In the genomic region with DNA sequence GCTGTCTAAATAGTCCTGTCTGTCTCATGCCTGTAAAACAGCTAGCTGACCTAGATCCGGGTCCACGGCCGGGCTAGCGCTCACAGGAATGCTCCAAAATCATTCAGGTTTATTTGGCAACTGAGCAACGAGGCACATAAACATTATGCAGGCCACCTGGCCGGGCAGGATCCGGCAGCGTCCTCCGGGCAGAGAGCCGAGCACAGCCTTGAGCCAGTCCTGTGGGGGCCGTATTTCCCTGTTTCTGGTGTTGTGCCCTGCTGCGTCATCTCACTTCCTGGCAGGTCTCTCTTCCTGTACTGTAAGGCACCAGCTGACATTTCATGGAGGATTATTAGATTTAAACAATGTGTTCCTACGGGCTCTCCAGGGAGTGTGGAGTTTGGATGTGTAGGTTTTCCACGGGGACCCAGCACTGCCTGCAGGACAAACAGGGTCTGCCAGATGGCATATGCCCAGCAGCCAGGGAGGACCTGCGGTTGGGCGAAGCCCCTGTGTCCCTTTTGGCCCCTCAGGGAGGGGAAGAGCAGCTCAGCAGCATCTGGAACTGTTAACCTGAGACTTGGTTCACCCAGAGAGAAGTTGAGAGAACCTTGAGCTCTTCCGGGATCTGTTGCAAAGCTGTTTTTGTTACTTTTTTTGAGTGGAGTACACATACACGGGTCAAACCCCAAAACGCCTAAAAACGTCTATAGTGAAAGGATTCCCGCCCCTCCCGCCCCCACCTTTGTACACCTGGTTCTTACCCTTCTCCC, we compare ENCODE assay signal across 8 cellular contexts. TPM values are rescaled to one million over a fixed set of nuclear protein-coding genes. Genes with fewer than 3 reads are reported as not detected.
A peak's percentile ranks its signal among the peaks of the same experiment; 100 is the strongest.
DNase-seq lines count a peak whose midpoint lies in the region; ATAC-seq and TF ChIP-seq lines count a peak whose summit lies in the region.

No MANE protein-coding gene starts in this region.

- POLR2A ChIA-PET in activated CD8-positive, alpha-beta T cell treated with anti-CD3 and anti-CD28 coated beads for 36 hours (lab: Charles Lee): no interaction called here

- peak overlapping the region in 1 of 2 donors; percentile 62 for H3K27ac ChIP-seq in aorta (ENCODE audit: low read depth in 1 of 2, low read length in 2 of 2)

- H3K27ac Mint-ChIP-seq in dendritic cell treated with granulocyte-macrophage colony-stimulating factor and Interleukin-4, amounts not matched to agents 40 ng/mL and 50 ng/mL, for 4 days: peak overlapping the region; percentile 77
- H3K27ac Mint-ChIP-seq in mesothelial cell of epicardium: peak overlapping the region; percentile 66
- no peak overlapping the region for H3K27ac Mint-ChIP-seq in activated CD8-positive, alpha-beta T cell treated with anti-CD3 and anti-CD28 coated beads for 36 hours

- no peak for TF ChIP-seq CTCF in AG10803 (conservative IDR thresholded peaks at IDR 0.05; ENCODE audit: low read length)
- TF ChIP-seq CTCF in mesothelial cell of epicardium (IDR thresholded peaks at IDR 0.05; ENCODE audit: unreplicated experiment): no peak
- no peak for TF ChIP-seq CTCF in GM10266 (IDR thresholded peaks at IDR 0.05; ENCODE audit: control insufficient read depth, insufficient read depth, low read depth, missing control alignments)
- no peak for TF ChIP-seq CTCF in activated CD8-positive, alpha-beta T cell treated with anti-CD3 and anti-CD28 coated beads for 36 hours (IDR thresholded peaks at IDR 0.05)

- peak overlapping the region; percentile 27 for H3K4me3 Mint-ChIP-seq in dendritic cell treated with granulocyte-macrophage colony-stimulating factor and Interleukin-4, amounts not matched to agents 40 ng/mL and 50 ng/mL, for 4 days
- H3K4me3 Mint-ChIP-seq in mesothelial cell of epicardium: peak overlapping the region; percentile 39
- H3K4me3 Mint-ChIP-seq in activated CD8-positive, alpha-beta T cell treated with anti-CD3 and anti-CD28 coated beads for 36 hours: no peak overlapping the region

- no peaks in the 10 kb centered on the region for H3K36me3 Mint-ChIP-seq in dendritic cell treated with granulocyte-macrophage colony-stimulating factor and Interleukin-4, amounts not matched to agents 40 ng/mL and 50 ng/mL, for 4 days (ENCODE audit: low read depth)
- no peaks in the 10 kb centered on the region for H3K36me3 Mint-ChIP-seq in mesothelial cell of epicardium
- no peaks in the 10 kb centered on the region for H3K36me3 Mint-ChIP-seq in activated CD8-positive, alpha-beta T cell treated with anti-CD3 and anti-CD28 coated beads for 36 hours (ENCODE audit: low read depth)

- peaks cover 23% of the 10 kb centered on the region for H3K27me3 Mint-ChIP-seq in dendritic cell treated with granulocyte-macrophage colony-stimulating factor and Interleukin-4, amounts not matched to agents 40 ng/mL and 50 ng/mL, for 4 days
- peaks cover 10% of the 10 kb centered on the region for H3K27me3 Mint-ChIP-seq in mesothelial cell of epicardium (ENCODE audit: low read depth)
- H3K27me3 Mint-ChIP-seq in activated CD8-positive, alpha-beta T cell treated with anti-CD3 and anti-CD28 coated beads for 36 hours: no peaks in the 10 kb centered on the region

- DNase-seq in AG10803 (ENCODE audit: low read depth) (peak; percentile 87), NCI-H2196 treated with DMSO at 0.1 percent for 48 hours (lab: John Stamatoyannopoulos, UW; ENCODE audit: unreplicated experiment) (peak; percentile 47), mesothelial cell of epicardium (ENCODE audit: low spot score in 2 of 2, unreplicated experiment in 2 of 2) (no peak), aorta (peak; percentile 83 to 89), GM10266 (ENCODE audit: extremely low spot score) (no peak), NCI-H510A treated with DMSO at 0.1 percent for 48 hours (lab: John Stamatoyannopoulos, UW) (no peak)
- no peak for DNase-seq in activated CD8-positive, alpha-beta T cell treated with anti-CD3 and anti-CD28 coated beads for 36 hours

- intact Hi-C loops in dendritic cell treated with granulocyte-macrophage colony-stimulating factor and Interleukin-4, amounts not matched to agents 40 ng/mL and 50 ng/mL, for 4 days (cut with micrococcal nuclease): no loop called here
- intact Hi-C loops in aorta (cut with DNase I): no loop called here
- intact Hi-C loops in activated CD8-positive, alpha-beta T cell treated with anti-CD3 and anti-CD28 coated beads for 36 hours (cut with micrococcal nuclease): no loop called here

- peak; percentile 79 for ATAC-seq in aorta (ENCODE audit: low FRiP score)
- ATAC-seq in activated CD8-positive, alpha-beta T cell treated with anti-CD3 and anti-CD28 coated beads for 36 hours: no peak

- 23 to 29% methylated on average over 22 of the region's 22 CpGs for WGBS in aorta, 2 donors

- H3K9me3 Mint-ChIP-seq in dendritic cell treated with granulocyte-macrophage colony-stimulating factor and Interleukin-4, amounts not matched to agents 40 ng/mL and 50 ng/mL, for 4 days: no peaks in the 10 kb centered on the region
- peaks cover 4% of the 10 kb centered on the region for H3K9me3 Mint-ChIP-seq in mesothelial cell of epicardium
- H3K9me3 Mint-ChIP-seq in activated CD8-positive, alpha-beta T cell treated with anti-CD3 and anti-CD28 coated beads for 36 hours: no peaks in the 10 kb centered on the region

- H3K36me3 ChIP-seq in aorta (ENCODE audit: control insufficient read depth in 1 of 2, insufficient read depth in 2 of 2, low read length in 1 of 2): no peaks in the 10 kb centered on the region

- H3K4me1 Mint-ChIP-seq in dendritic cell treated with granulocyte-macrophage colony-stimulating factor and Interleukin-4, amounts not matched to agents 40 ng/mL and 50 ng/mL, for 4 days (ENCODE audit: low read depth): peaks cover 25% of the 10 kb centered on the region
- peaks cover 14% of the 10 kb centered on the region for H3K4me1 Mint-ChIP-seq in mesothelial cell of epicardium
- H3K4me1 Mint-ChIP-seq in activated CD8-positive, alpha-beta T cell treated with anti-CD3 and anti-CD28 coated beads for 36 hours (ENCODE audit: low read depth): no peaks in the 10 kb centered on the region

- no peaks in the 10 kb centered on the region for H3K27me3 ChIP-seq in aorta (ENCODE audit: control insufficient read depth in 1 of 2, insufficient read depth in 2 of 2, low read length in 1 of 2)

- peaks cover 0 to 3% of the 10 kb centered on the region in 2 donors for H3K4me1 ChIP-seq in aorta (ENCODE audit: control insufficient read depth in 1 of 2, insufficient read depth in 2 of 2, low read length in 2 of 2)

- CTCF ChIA-PET in activated CD8-positive, alpha-beta T cell treated with anti-CD3 and anti-CD28 coated beads for 36 hours (lab: Charles Lee): interaction anchor here (0.8 to 4.3 kb wide), 3 partner anchors 15 to 105 kb away, joined by 3 to 24 read pairs (median 21); no protein-coding TSS in a partner anchor

- H3K4me3 ChIP-seq in AG10803 (ENCODE audit: low read length) (peak overlapping the region; percentile 41), aorta (ENCODE audit: low read length in 2 of 2) (no peak overlapping the region)

- H3K9me3 ChIP-seq in aorta (ENCODE audit: control insufficient read depth, low read length): no peaks in the 10 kb centered on the region

RNA-seq across cellular contexts. Expression of a gene that starts 16.5 kb away (rescaled TPM):
- 1.4 to 2.3 TPM (median 2.0 TPM) in 3 replicates for total RNA-seq in mesothelial cell of epicardium
- total RNA-seq in aorta: 10 to 100 TPM; 20.0 to 34.0 TPM
- polyA plus RNA-seq in aorta: 1 to 10 TPM; 4.0 to 6.6 TPM
- under 1 TPM; 0.50 to 0.83 TPM for total RNA-seq in activated CD8-positive, alpha-beta T cell treated with anti-CD3 and anti-CD28 coated beads for 36 hours

RNA-seq across cellular contexts. Expression of a gene that starts 23.0 kb away (rescaled TPM):
- total RNA-seq in mesothelial cell of epicardium (not detected in 3 replicates), aorta (10 to 100 TPM in 1 of 2 donors, 1 to 10 TPM in 1; 7.0 to 19.0 TPM)
- 1 to 10 TPM; 4.5 to 6.4 TPM for polyA plus RNA-seq in aorta
- total RNA-seq in activated CD8-positive, alpha-beta T cell treated with anti-CD3 and anti-CD28 coated beads for 36 hours: not detected

Comparison
In these comparisons a context has a peak if more than half of its experiments do, and no peak if none do; other contexts are left out.
1. DNase-seq: peak in AG10803 (single experiment), NCI-H2196 treated with DMSO at 0.1 percent for 48 hours (single experiment) and aorta (2 of 2); none in mesothelial cell of epicardium (0 of 2), GM10266 (single experiment), NCI-H510A treated with DMSO at 0.1 percent for 48 hours (single experiment) and activated CD8-positive, alpha-beta T cell treated with anti-CD3 and anti-CD28 coated beads for 36 hours (single experiment).